In genomic region chr15:44666208-44667038, GRCh38 we compare ENCODE assay signal across 10 cellular contexts. TPM values are rescaled to one million over a fixed set of nuclear protein-coding genes. Genes with fewer than 3 reads are reported as not detected.
DNase-seq lines count a peak whose midpoint lies in the region; ATAC-seq and TF ChIP-seq lines count a peak whose summit lies in the region.
"Had no signal": no experiment of that assay in that cellular context is flagged by ENCODE, and none has a peak within 500 bp of the region (broad histone marks: within the 10 kb centered on the region; RNA-seq: fewer than 3 reads in every experiment).

No MANE protein-coding gene starts in this region.

- H3K14ac ChIP-seq in mesenchymal stem cell (ENCODE audit: low read length in 2 of 2): no peak overlapping the region

- H4K91ac ChIP-seq in mesenchymal stem cell (ENCODE audit: low read length): no peak overlapping the region

- H3K36me3 Mint-ChIP-seq in activated T-cell treated with anti-CD3 and anti-CD28 coated beads, Interleukin-2, amount 50 U/mL, for 4 hours (ENCODE audit: insufficient read depth): no peaks in the 10 kb centered on the region
- H3K36me3 Mint-ChIP-seq in IgD-negative memory B cell: peaks cover 1% of the 10 kb centered on the region
- peaks cover 7% of the 10 kb centered on the region for H3K36me3 Mint-ChIP-seq in activated CD8-positive, alpha-beta T cell treated with anti-CD3 and anti-CD28 coated beads, Interleukin-2, amount 10 ng/mL, durations not matched to agents 7 days and 5 days (ENCODE audit: low read depth)

- H3K27me3 ChIP-seq in spleen (replicated peaks in 1 of 7) (no peaks in the 10 kb centered on the region), SJCRH30 (peaks cover 18% of the 10 kb centered on the region; the same call in 1 of the 2 replicates), mesenchymal stem cell (ENCODE audit: control insufficient read depth in 1 of 2, insufficient read depth in 1 of 2, low read length in 2 of 2) (peaks cover 0 to 6% of the 10 kb centered on the region in 2 experiments)
- H3K27me3 ChIP-seq: uterus had no signal

- H3K27me3 Mint-ChIP-seq in activated T-cell treated with anti-CD3 and anti-CD28 coated beads, Interleukin-2, amount 50 U/mL, for 4 hours (ENCODE audit: low read depth): no peaks in the 10 kb centered on the region
- no peaks in the 10 kb centered on the region for H3K27me3 Mint-ChIP-seq in IgD-negative memory B cell
- no peaks in the 10 kb centered on the region for H3K27me3 Mint-ChIP-seq in activated CD8-positive, alpha-beta T cell treated with anti-CD3 and anti-CD28 coated beads, Interleukin-2, amount 10 ng/mL, durations not matched to agents 7 days and 5 days (ENCODE audit: low read depth)

- H3K27ac Mint-ChIP-seq in IgD-negative memory B cell: peak overlapping the region; percentile 92 to 95 (median 93)
- H3K27ac Mint-ChIP-seq in activated CD8-positive, alpha-beta T cell treated with anti-CD3 and anti-CD28 coated beads, Interleukin-2, amount 10 ng/mL, durations not matched to agents 7 days and 5 days: peak overlapping the region; percentile 90

- no peak overlapping the region for H3K4me2 ChIP-seq in mesenchymal stem cell (ENCODE audit: low read length, poor library complexity, severe bottlenecking)

- no peak overlapping the region for H2BK15ac ChIP-seq in mesenchymal stem cell (ENCODE audit: low read depth, poor library complexity, severe bottlenecking)

- DNase-seq in activated T-cell treated with anti-CD3 and anti-CD28 coated beads, Interleukin-2, amount 50 U/mL, for 4 hours: no peak
- DNase-seq in activated T-cell treated with anti-CD3 and anti-CD28 coated beads for 4 hours (no peak), spleen (no peak), SJCRH30 (no peak), mesenchymal stem cell (no peak), NCI-H1417 (lab: John Stamatoyannopoulos, UW) (no peak)
- DNase-seq in activated CD8-positive, alpha-beta T cell treated with anti-CD3 and anti-CD28 coated beads, Interleukin-2, amount 10 ng/mL, durations not matched to agents 7 days and 5 days: no peak
- DNase-seq: uterus had no signal

- WGBS in spleen, 5 donors: 22 to 31% (median 30%) methylated on average over 5 of the region's 5 CpGs
- 37% methylated on average over 4 of the region's 5 CpGs for WGBS in mesenchymal stem cell

- H3K36me3 ChIP-seq in spleen (peaks cover 0 to 17% (median 0%) of the 10 kb centered on the region in 6 donors), SJCRH30 (no peaks in the 10 kb centered on the region), mesenchymal stem cell (ENCODE audit: control insufficient read depth in 1 of 2, insufficient read depth in 2 of 2, low read depth in 1 of 2, low read length in 2 of 2) (no peaks in the 10 kb centered on the region)
- H3K36me3 ChIP-seq: uterus had no signal

- H3K4me1 Mint-ChIP-seq in activated T-cell treated with anti-CD3 and anti-CD28 coated beads, Interleukin-2, amount 50 U/mL, for 4 hours (ENCODE audit: low read depth): peaks cover 76% of the 10 kb centered on the region
- peaks cover 46 to 65% (median 56%) of the 10 kb centered on the region in 3 donors for H3K4me1 Mint-ChIP-seq in IgD-negative memory B cell
- H3K4me1 Mint-ChIP-seq in activated CD8-positive, alpha-beta T cell treated with anti-CD3 and anti-CD28 coated beads, Interleukin-2, amount 10 ng/mL, durations not matched to agents 7 days and 5 days (ENCODE audit: low read depth): peaks cover 65% of the 10 kb centered on the region

- H4K8ac ChIP-seq in mesenchymal stem cell (ENCODE audit: low read length): no peak overlapping the region

- H3K4me3 Mint-ChIP-seq in activated T-cell treated with anti-CD3 and anti-CD28 coated beads, Interleukin-2, amount 50 U/mL, for 4 hours: peak overlapping the region; percentile 67
- peak overlapping the region; percentile 34 to 85 (median 80) for H3K4me3 Mint-ChIP-seq in IgD-negative memory B cell
- H3K4me3 Mint-ChIP-seq in activated CD8-positive, alpha-beta T cell treated with anti-CD3 and anti-CD28 coated beads, Interleukin-2, amount 10 ng/mL, durations not matched to agents 7 days and 5 days: peak overlapping the region; percentile 67

- H3K27ac ChIP-seq in spleen: peak overlapping the region; percentile 53 to 100 (median 88)
- no peak overlapping the region for H3K27ac ChIP-seq in SJCRH30
- no peak overlapping the region for H3K27ac ChIP-seq in mesenchymal stem cell (ENCODE audit: low read length, poor library complexity, severe bottlenecking)
- H3K27ac ChIP-seq: parathyroid adenoma, uterus had no signal

- no peak for TF ChIP-seq POLR2A in spleen (IDR thresholded peaks at IDR 0.05)

- H3K4me1 ChIP-seq in spleen: peaks cover 18 to 90% (median 76%) of the 10 kb centered on the region in 6 donors
- H3K4me1 ChIP-seq in SJCRH30: peaks cover 3% of the 10 kb centered on the region
- peaks cover 5% of the 10 kb centered on the region for H3K4me1 ChIP-seq in mesenchymal stem cell (ENCODE audit: control insufficient read depth, insufficient read depth, low read depth, low read length)
- H3K4me1 ChIP-seq: parathyroid adenoma, uterus had no signal

- no peak overlapping the region for H2AFZ ChIP-seq in mesenchymal stem cell (ENCODE audit: low read depth, low read length)
- H2AFZ ChIP-seq: parathyroid adenoma had no signal

- H2BK120ac ChIP-seq in mesenchymal stem cell (ENCODE audit: low read depth, low read length): no peak overlapping the region

- POLR2A ChIA-PET in activated CD8-positive, alpha-beta T cell treated with anti-CD3 and anti-CD28 coated beads, Interleukin-2, amount 10 ng/mL, durations not matched to agents 7 days and 5 days (lab: Charles Lee): interaction anchor here (1.1 to 35.3 kb wide), 12 partner anchors 9 to 129 kb away, joined by 3 to 1989 read pairs (median 16); partner anchors contain the start of genes B2M, PATL2 and TRIM69

- H3K18ac ChIP-seq in mesenchymal stem cell (ENCODE audit: low read depth in 1 of 2, low read length in 2 of 2): no peak overlapping the region

- no peak overlapping the region for H3K4ac ChIP-seq in mesenchymal stem cell (ENCODE audit: low read depth in 1 of 2, low read length in 2 of 2)

- no peak overlapping the region for H2BK12ac ChIP-seq in mesenchymal stem cell (ENCODE audit: low read length in 2 of 2)

- H2BK5ac ChIP-seq in mesenchymal stem cell (ENCODE audit: low read depth, low read length, poor library complexity, severe bottlenecking): no peak overlapping the region

- peaks cover 2% of the 10 kb centered on the region for H3K79me1 ChIP-seq in mesenchymal stem cell (replicated peaks; ENCODE audit: low read length, poor library complexity, severe bottlenecking)

- no peaks in the 10 kb centered on the region for H3K9me3 Mint-ChIP-seq in activated T-cell treated with anti-CD3 and anti-CD28 coated beads, Interleukin-2, amount 50 U/mL, for 4 hours
- no peaks in the 10 kb centered on the region for H3K9me3 Mint-ChIP-seq in IgD-negative memory B cell
- no peaks in the 10 kb centered on the region for H3K9me3 Mint-ChIP-seq in activated CD8-positive, alpha-beta T cell treated with anti-CD3 and anti-CD28 coated beads, Interleukin-2, amount 10 ng/mL, durations not matched to agents 7 days and 5 days (ENCODE audit: insufficient read depth)

- peak overlapping the region in 1 of 8 donors; percentile 38 for H3K4me3 ChIP-seq in spleen
- no peak overlapping the region for H3K4me3 ChIP-seq in SJCRH30
- H3K4me3 ChIP-seq in mesenchymal stem cell (ENCODE audit: insufficient read depth in 1 of 2, low read depth in 1 of 2, low read length in 2 of 2): no peak overlapping the region
- H3K4me3 ChIP-seq: uterus had no signal

- H2AK5ac ChIP-seq in mesenchymal stem cell (ENCODE audit: low read length, severe bottlenecking): no peak overlapping the region

- H3K9ac ChIP-seq in mesenchymal stem cell (ENCODE audit: low read length): no peak overlapping the region
- H3K9ac ChIP-seq: parathyroid adenoma had no signal

- TF ChIP-seq CTCF in spleen (IDR thresholded peaks at IDR 0.05 in 8 of 11, conservative IDR thresholded peaks at IDR 0.05 in 3 of 11): no peak

- H3K9me3 ChIP-seq in spleen: no peaks in the 10 kb centered on the region
- no peaks in the 10 kb centered on the region for H3K9me3 ChIP-seq in SJCRH30 (replicated peaks)
- no peaks in the 10 kb centered on the region for H3K9me3 ChIP-seq in mesenchymal stem cell (ENCODE audit: control insufficient read depth, low read length)
- H3K9me3 ChIP-seq: uterus had no signal

- CTCF ChIA-PET in activated CD8-positive, alpha-beta T cell treated with anti-CD3 and anti-CD28 coated beads, Interleukin-2, amount 10 ng/mL, durations not matched to agents 7 days and 5 days (lab: Charles Lee): interaction anchor here (1.2 to 12.9 kb wide), 9 partner anchors 10 to 69 kb away, joined by 3 to 476 read pairs (median 7); partner anchors contain the start of genes B2M, PATL2 and TRIM69

- intact Hi-C loops in spleen (cut with DNase I; ENCODE audit: low total_unique reads): loop anchor here (5.0 kb wide), 1 partner anchor 46 kb away; the partner anchor contains the start of genes B2M and PATL2

- no peak for ATAC-seq in activated T-cell treated with anti-CD3 and anti-CD28 coated beads, Interleukin-2, amount 50 U/mL, for 4 hours
- ATAC-seq in activated CD8-positive, alpha-beta T cell treated with anti-CD3 and anti-CD28 coated beads, Interleukin-2, amount 10 ng/mL, durations not matched to agents 7 days and 5 days: no peak

- no peak overlapping the region for H3K23ac ChIP-seq in mesenchymal stem cell (ENCODE audit: low read length in 2 of 2)

RNA-seq across cellular contexts. Expression of gene SPG11, which starts 3.0 kb away (rescaled TPM):
- 10 to 100 TPM; 36.9 to 37.3 (median 37.1) TPM for total RNA-seq in activated T-cell treated with anti-CD3 and anti-CD28 coated beads, Interleukin-2, amount 50 U/mL, for 4 hours
- polyA plus RNA-seq in IgD-negative memory B cell (41.7 TPM), spleen (10 to 100 TPM; 37.4 to 53.2 (median 41.2) TPM)
- total RNA-seq in activated CD8-positive, alpha-beta T cell treated with anti-CD3 and anti-CD28 coated beads, Interleukin-2, amount 10 ng/mL, durations not matched to agents 7 days and 5 days: 10 to 100 TPM; 73.8 to 75.8 TPM
- 100 to 1,000 TPM; 119 to 218 (median 143) TPM for total RNA-seq in spleen
- total RNA-seq in SJCRH30 (2014; rRNA removed; shearing (Covaris generic)): 29.3 and 41.2 TPM in 2 replicates
- polyA plus RNA-seq in mesenchymal stem cell (2013, experiment 1 of 2): 17.0 TPM
- 14.2 TPM for polyA plus RNA-seq in mesenchymal stem cell (2013, experiment 2 of 2)

RNA-seq across cellular contexts. Expression of gene PATL2, which starts 44.7 kb away (rescaled TPM):
- 1 to 10 TPM; 3.6 to 5.2 (median 3.9) TPM for total RNA-seq in activated T-cell treated with anti-CD3 and anti-CD28 coated beads, Interleukin-2, amount 50 U/mL, for 4 hours
- 17.7 TPM for polyA plus RNA-seq in IgD-negative memory B cell
- 10 to 100 TPM; 27.4 to 29.6 TPM for total RNA-seq in activated CD8-positive, alpha-beta T cell treated with anti-CD3 and anti-CD28 coated beads, Interleukin-2, amount 10 ng/mL, durations not matched to agents 7 days and 5 days
- total RNA-seq in spleen: 10 to 100 TPM; 17.0 to 36.9 (median 28.3) TPM
- polyA plus RNA-seq in spleen: 10 to 100 TPM; 26.0 to 64.2 (median 35.6) TPM
- 0.20 TPM in 1 of 2 replicates, not detected in the other for total RNA-seq in SJCRH30 (2014; rRNA removed; shearing (Covaris generic))
- polyA plus RNA-seq in mesenchymal stem cell (2013, experiment 1 of 2): 0.17 TPM
- polyA plus RNA-seq in mesenchymal stem cell (2013, experiment 2 of 2): 0.48 TPM

RNA-seq across cellular contexts. Expression of gene B2M, which starts 44.9 kb away (rescaled TPM):
- total RNA-seq in activated T-cell treated with anti-CD3 and anti-CD28 coated beads, Interleukin-2, amount 50 U/mL, for 4 hours: 1,000 to 10,000 TPM; 3,850 to 4,350 (median 4,124) TPM
- polyA plus RNA-seq in IgD-negative memory B cell (23,226 TPM), spleen (1,000 to 10,000 TPM; 3,969 to 5,676 (median 5,369) TPM)
- total RNA-seq in activated CD8-positive, alpha-beta T cell treated with anti-CD3 and anti-CD28 coated beads, Interleukin-2, amount 10 ng/mL, durations not matched to agents 7 days and 5 days: 1,000 to 10,000 TPM; 6,300 to 6,473 TPM
- total RNA-seq in spleen: over 10,000 TPM in 1 of 7 donors, 1,000 to 10,000 TPM in 6; 5,238 to 10,333 (median 6,268) TPM
- 729 and 792 TPM in 2 replicates for total RNA-seq in SJCRH30 (2014; rRNA removed; shearing (Covaris generic))
- polyA plus RNA-seq in mesenchymal stem cell (2013, experiment 1 of 2): 2,564 TPM
- polyA plus RNA-seq in mesenchymal stem cell (2013, experiment 2 of 2): 2,876 TPM

Comparison
In these comparisons a context has a peak if more than half of its experiments do, and no peak if none do; other contexts are left out.
1. H3K27ac ChIP-seq: peak in spleen (8 of 8); none in SJCRH30 (single experiment) and mesenchymal stem cell (single experiment).
2. Peak in every context shown above with its lines, with median percentiles within 50 percentile points of each other: H3K4me3 Mint-ChIP-seq.